34 cellular contexts compared by ENCODE assay signal in genomic region chr12:49730050-49730449, GRCh38.
"Had no signal": no experiment of that assay in that cellular context is flagged by ENCODE, and none has a peak within 500 bp of the region (broad histone marks: within the 10 kb centered on the region; RNA-seq: fewer than 3 reads in every experiment).

No MANE protein-coding gene starts in this region.

- DNase-seq: Karpas-422, Kasumi-1, MG63, MM.1S, MV-4-11, NCI-H1048, NCI-H1092, NCI-H1092 treated with DMSO at 0.1 percent for 48 hours, NCI-H1105, NCI-H1105 treated with DMSO at 0.1 percent for 48 hours, NCI-H1417, NCI-H1417 treated with DMSO at 0.1 percent for 48 hours, NCI-H1436, NCI-H1436 treated with DMSO at 0.1 percent for 48 hours, NCI-H146, NCI-H1694, NCI-H1694 treated with DMSO at 0.1 percent for 48 hours, NCI-H187, NCI-H187 treated with DMSO at 0.1 percent for 48 hours, NCI-H1930, NCI-H2029, NCI-H2029 treated with DMSO at 0.1 percent for 48 hours, NCI-H2081, NCI-H2081 treated with DMSO at 0.1 percent for 48 hours, NCI-H2107, NCI-H2171, NCI-H2171 treated with DMSO at 0.1 percent for 48 hours, NCI-H2227 treated with DMSO at 0.1 percent for 48 hours, NCI-H345, NCI-H446, NCI-H446 treated with DMSO at 0.1 percent for 48 hours, NCI-H510A, NCI-H510A treated with DMSO at 0.1 percent for 48 hours, NCI-H524 had no signal

- H3K36me3 ChIP-seq: MG63 had no signal

- H3K4me3 ChIP-seq: MG63 had no signal

- H3K9me3 ChIP-seq: MG63 had no signal
